11 cellular contexts compared by ENCODE assay signal in the genomic region with DNA sequence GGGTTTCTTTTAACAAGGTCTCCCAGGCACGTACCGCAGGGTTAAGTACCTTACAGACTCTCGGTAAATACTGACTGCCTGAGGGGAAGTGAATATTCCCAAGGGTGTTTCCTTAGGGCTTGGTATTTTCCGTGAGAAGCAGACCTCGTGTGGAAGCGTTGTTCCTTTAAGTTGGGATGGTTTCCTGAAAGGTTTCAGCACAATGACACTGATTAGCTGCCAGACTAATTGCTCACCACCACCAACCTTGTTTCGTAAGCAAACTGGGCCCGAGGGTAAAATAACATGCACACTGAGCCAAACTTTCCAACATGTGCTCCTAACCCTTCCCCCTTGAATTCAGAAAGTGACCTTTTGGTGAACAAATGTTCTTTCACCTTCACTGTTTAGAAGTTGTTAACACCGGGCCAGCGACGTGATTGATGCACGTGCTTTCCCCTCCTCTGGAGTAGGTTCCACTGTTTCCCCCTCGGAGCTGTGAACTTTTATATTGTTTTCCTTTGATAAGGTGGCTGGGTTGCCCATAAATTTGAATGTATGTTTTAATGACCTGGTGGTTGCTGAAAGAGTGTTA.
A peak's percentile ranks its signal among the peaks of the same experiment; 100 is the strongest.
DNase-seq lines count a peak whose midpoint lies in the region; ATAC-seq, FAIRE-seq and TF ChIP-seq lines count a peak whose summit lies in the region.
"Had no signal": no experiment of that assay in that cellular context is flagged by ENCODE, and none has a peak within 500 bp of the region (broad histone marks: within the 10 kb centered on the region; RNA-seq: fewer than 3 reads in every experiment).

No MANE protein-coding gene starts in this region.

- H3K27ac ChIP-seq in heart right ventricle = peak overlapping the region in 5 of 10 donors; percentile 16 to 72 (median 45)

- no peaks in the 10 kb centered on the region for H3K36me3 ChIP-seq in heart right ventricle

- in situ Hi-C loops in astrocyte of the cerebellum (cut with HindIII; ENCODE audit: low sequenced_read_pairs) = no loop called here

- WGBS in heart right ventricle, 2 donors = 52 to 59% methylated on average over 13 of the region's 13 CpGs

- DNase-seq in heart right ventricle (peak in 1 of 2 donors; percentile 23), left ventricle myocardium superior (no peak), astrocyte of the cerebellum (ENCODE audit: low read depth) (peak; percentile 80), iris pigment epithelial cell (ENCODE audit: low read depth) (peak; percentile 82), urothelium cell line (ENCODE audit: low spot score) (peak; percentile 29), NCI-H187 treated with DMSO at 0.1 percent for 48 hours (lab: John Stamatoyannopoulos, UW) (no peak), NCI-H345 (lab: John Stamatoyannopoulos, UW) (no peak), SIG-M5 treated with dmso at 0.1 percent for 504 hours (lab: John Stamatoyannopoulos, UW; ENCODE audit: unreplicated experiment) (no peak)
- DNase-seq: activated naive CD4-positive, alpha-beta T cell treated with anti-CD3 and anti-CD28 coated beads, Interleukin-2, amount 50 U/mL, for 16 hours; stimulated activated CD4-positive, alpha-beta T cell treated with anti-CD3 and anti-CD28 coated beads, Interleukin-2, amount 100 ng/mL, for 24 hours had no signal

- TF ChIP-seq CTCF in heart right ventricle (IDR thresholded peaks at IDR 0.05) = no peak
- no peak for TF ChIP-seq CTCF in astrocyte of the cerebellum (IDR thresholded peaks at IDR 0.05; ENCODE audit: low read depth, low read length, missing control alignments)

- no peaks in the 10 kb centered on the region for H3K27me3 ChIP-seq in heart right ventricle

- H3K9me3 ChIP-seq in heart right ventricle = peaks cover 0 to 22% (median 12%) of the 10 kb centered on the region in 11 donors

- ATAC-seq in heart right ventricle = peak; percentile 23 to 90 (median 77)
- no peak for ATAC-seq in left ventricle myocardium superior

- intact Hi-C loops in heart right ventricle (cut with DNase I) (loop anchor here in 1 of 10 donors (10.0 kb wide), 1 partner anchor 51 kb away; no protein-coding TSS in a partner anchor), left ventricle myocardium superior (cut with micrococcal nuclease) (no loop called here)

- H3K4me3 ChIP-seq in heart right ventricle (no peak overlapping the region), astrocyte of the cerebellum (ENCODE audit: low read depth, low read length) (no peak overlapping the region)

- peaks cover 0 to 15% (median 9%) of the 10 kb centered on the region in 9 donors for H3K4me1 ChIP-seq in heart right ventricle

- no peak for FAIRE-seq in urothelium cell line (lab: Jason Lieb, UNC)
- FAIRE-seq: GM18507 had no signal

Comparison
In these comparisons a context has a peak if more than half of its experiments do, and no peak if none do; other contexts are left out.
1. DNase-seq: peak in astrocyte of the cerebellum (single experiment), iris pigment epithelial cell (single experiment) and urothelium cell line (single experiment); none in left ventricle myocardium superior (single experiment), NCI-H187 treated with DMSO at 0.1 percent for 48 hours (single experiment), NCI-H345 (single experiment) and SIG-M5 treated with dmso at 0.1 percent for 504 hours (single experiment).